In the genomic region with DNA sequence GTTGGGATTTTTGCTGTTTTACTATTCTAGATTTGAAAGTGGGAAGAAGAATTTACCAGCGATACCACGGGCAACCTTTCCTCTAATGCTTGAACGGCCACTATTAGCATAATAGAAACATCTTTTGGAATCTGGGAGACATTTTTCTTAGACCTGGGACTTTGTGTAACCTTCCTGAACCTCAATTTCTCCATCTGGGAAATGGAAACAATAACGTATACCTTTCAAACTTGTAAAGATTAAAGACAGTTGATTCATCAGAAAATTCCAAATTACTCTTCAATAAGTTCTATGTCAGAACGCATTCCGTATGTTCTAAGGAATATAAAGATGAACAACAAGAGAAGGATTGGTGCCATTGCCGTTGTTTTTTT, we compare ENCODE assay signal across 8 cellular contexts. TPM values are rescaled to one million over a fixed set of nuclear protein-coding genes. Genes with fewer than 3 reads are reported as not detected.
DNase-seq lines count a peak whose midpoint lies in the region; ATAC-seq, FAIRE-seq and TF ChIP-seq lines count a peak whose summit lies in the region.

No MANE protein-coding gene starts in this region.

- FAIRE-seq in GM12892 (lab: Jason Lieb, UNC) = no peak

- peaks cover 7 to 23% of the 10 kb centered on the region in 2 donors for H3K36me3 Mint-ChIP-seq in activated naive CD4-positive, alpha-beta T cell treated with anti-CD3 and anti-CD28 coated beads, Interleukin-2, amount 50 U/mL, for 72 hours

- TF ChIP-seq CTCF in HFF-Myc (IDR thresholded peaks at IDR 0.05; ENCODE audit: low read depth, low read length, missing control alignments) (no peak), spleen (IDR thresholded peaks at IDR 0.05 in 8 of 11, conservative IDR thresholded peaks at IDR 0.05 in 3 of 11) (no peak)

- H3K27me3 ChIP-seq in iPS-18a (ENCODE audit: control insufficient read depth, insufficient read depth, low read length) (no peaks in the 10 kb centered on the region), spleen (replicated peaks in 1 of 7) (no peaks in the 10 kb centered on the region)

- peak overlapping the region; percentile 44 for H3K4me3 ChIP-seq in HFF-Myc (replicated peaks; ENCODE audit: low read depth, low read length)
- peak overlapping the region; percentile 92 for H3K4me3 ChIP-seq in iPS-18a (ENCODE audit: low read length)
- H3K4me3 ChIP-seq in spleen = peak overlapping the region; percentile 58 to 83 (median 60)

- TF ChIP-seq POLR2A in spleen (IDR thresholded peaks at IDR 0.05) (no peak), GM12892 (IDR thresholded peaks at IDR 0.05; ENCODE audit: low read depth, low read length) (no peak)

- H3K9me3 Mint-ChIP-seq in activated naive CD4-positive, alpha-beta T cell treated with anti-CD3 and anti-CD28 coated beads, Interleukin-2, amount 50 U/mL, for 72 hours = peaks cover 4 to 9% of the 10 kb centered on the region in 2 donors

- DNase-seq in HFF-Myc (ENCODE audit: extremely low read depth, low read depth) (no peak), spleen (no peak), GM12892 (ENCODE audit: insufficient read length) (no peak)
- DNase-seq in activated naive CD4-positive, alpha-beta T cell treated with anti-CD3 and anti-CD28 coated beads, Interleukin-2, amount 50 U/mL, for 72 hours (ENCODE audit: low spot score in 2 of 2) = no peak

- H3K27ac ChIP-seq in iPS-18a (ENCODE audit: low read length) (no peak overlapping the region), spleen (peak overlapping the region; percentile 87 to 96 (median 92))

- H3K36me3 ChIP-seq in iPS-18a (ENCODE audit: control insufficient read depth, low read depth, low read length) (no peaks in the 10 kb centered on the region), spleen (no peaks in the 10 kb centered on the region)

- intact Hi-C loops in spleen (cut with DNase I; ENCODE audit: low total_unique reads) = no loop called here

- 55 to 61% (median 56%) methylated on average over 7 of the region's 7 CpGs for WGBS in spleen, 5 donors

- no peaks in the 10 kb centered on the region for H3K9me3 ChIP-seq in iPS-18a (ENCODE audit: control insufficient read depth, low read depth, low read length)
- no peaks in the 10 kb centered on the region for H3K9me3 ChIP-seq in spleen

- H3K4me1 ChIP-seq in iPS-18a (ENCODE audit: control insufficient read depth, low read depth, low read length) (peaks cover 4% of the 10 kb centered on the region), spleen (peaks cover 5 to 18% (median 14%) of the 10 kb centered on the region in 6 donors)

- no peak for ATAC-seq in activated naive CD4-positive, alpha-beta T cell treated with anti-CD3 and anti-CD28 coated beads, Interleukin-2, amount 50 U/mL, for 72 hours
- no peak for ATAC-seq in GM21367 (IDR thresholded peaks at IDR 0.05; ENCODE audit: unreplicated experiment)
- no peak for ATAC-seq in GM21576 (IDR thresholded peaks at IDR 0.05; ENCODE audit: unreplicated experiment)
- ATAC-seq in HG02884 (IDR thresholded peaks at IDR 0.05; ENCODE audit: unreplicated experiment) = no peak

- peak overlapping the region; percentile 82 to 96 for H3K27ac Mint-ChIP-seq in activated naive CD4-positive, alpha-beta T cell treated with anti-CD3 and anti-CD28 coated beads, Interleukin-2, amount 50 U/mL, for 72 hours

- peak overlapping the region; percentile 84 for H3K9ac ChIP-seq in iPS-18a (ENCODE audit: low read length)

RNA-seq across cellular contexts. Expression of gene RNLS, which starts 0.5 kb away (rescaled TPM):
- 1 to 10 TPM; 3.3 to 3.8 TPM for total RNA-seq in activated naive CD4-positive, alpha-beta T cell treated with anti-CD3 and anti-CD28 coated beads, Interleukin-2, amount 50 U/mL, for 72 hours
- total RNA-seq in spleen = 10 to 100 TPM in 5 of 7 donors, 1 to 10 TPM in 2; 5.3 to 28.8 (median 10.9) TPM
- polyA plus RNA-seq in spleen = 1 to 10 TPM; 4.5 to 5.1 (median 5.1) TPM
- polyA plus RNA-seq in GM12892 (2012; ENCODE audit: missing spikeins) = 4.7 TPM

RNA-seq across cellular contexts. Expression of gene LIPJ, which starts 3.0 kb away (rescaled TPM):
- not detected for total RNA-seq in activated naive CD4-positive, alpha-beta T cell treated with anti-CD3 and anti-CD28 coated beads, Interleukin-2, amount 50 U/mL, for 72 hours
- under 1 TPM in 5 of 7 donors, not detected in 2; 0.10 to 0.33 (median 0.21) TPM for total RNA-seq in spleen
- polyA plus RNA-seq in spleen = under 1 TPM; 0.13 to 0.57 (median 0.27) TPM
- polyA plus RNA-seq in GM12892 (2012; ENCODE audit: missing spikeins) = 0.06 TPM
